8 cellular contexts compared by ENCODE assay signal in the genomic region with DNA sequence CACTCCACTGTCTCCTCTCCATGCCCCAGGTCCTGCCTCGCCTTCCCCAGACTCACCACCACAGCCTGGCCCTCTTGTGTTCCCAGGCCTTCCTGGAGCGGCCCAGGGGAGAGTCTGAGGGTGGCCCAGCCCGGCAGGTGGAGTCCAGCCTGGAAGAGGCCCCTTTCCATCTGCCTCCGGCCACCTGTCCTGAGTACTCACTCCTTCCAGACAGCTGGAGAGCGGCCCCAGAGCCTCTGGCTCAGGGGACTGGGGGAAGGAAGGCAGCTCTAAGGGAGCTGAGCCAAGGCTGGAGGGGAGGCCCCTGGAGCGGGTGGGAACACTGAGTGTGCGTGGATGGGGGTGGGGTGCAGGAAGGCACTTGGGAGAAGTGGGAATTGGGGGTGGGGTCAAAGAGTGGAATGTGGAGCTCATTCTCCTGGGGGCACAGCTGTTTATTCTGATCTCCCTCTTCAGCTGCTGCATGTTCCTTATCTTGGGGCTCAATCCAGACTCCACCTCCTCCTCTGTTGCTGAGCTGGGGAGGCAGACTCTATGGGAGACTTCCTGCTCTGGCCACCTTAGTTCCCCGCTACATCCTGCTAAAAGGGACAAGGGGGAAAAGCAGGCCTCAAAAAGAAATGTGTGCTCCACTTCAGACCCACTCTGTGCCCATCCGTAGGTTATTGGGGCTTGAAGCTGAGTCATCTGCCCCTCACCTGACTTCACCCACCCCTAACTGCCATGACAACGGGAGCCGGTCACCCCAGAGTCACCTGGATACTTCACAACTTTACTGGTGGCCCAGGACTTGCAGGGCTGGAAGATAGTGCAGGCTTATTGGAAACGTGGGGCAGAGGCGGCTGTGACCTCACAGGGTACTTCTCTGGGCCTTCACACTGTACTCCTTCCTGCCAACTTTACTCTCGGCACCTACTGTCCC. TPM values are rescaled to one million over a fixed set of nuclear protein-coding genes. Genes with fewer than 3 reads are reported as not detected.
DNase-seq lines count a peak whose midpoint lies in the region; ATAC-seq, FAIRE-seq and TF ChIP-seq lines count a peak whose summit lies in the region.

No MANE protein-coding gene starts in this region.

- intact Hi-C loops in right cardiac atrium (cut with DNase I) = no loop called here
- intact Hi-C loops in prostate gland (cut with DNase I) = no loop called here
- intact Hi-C loops in esophagus squamous epithelium (cut with DNase I) = no loop called here
- intact Hi-C loops in kidney (cut with DNase I) = no loop called here

- H3K9me3 ChIP-seq in HUES64 (ENCODE audit: insufficient read depth, low read depth, low read length) (no peaks in the 10 kb centered on the region), right cardiac atrium (ENCODE audit: control insufficient read depth, low read length) (no peaks in the 10 kb centered on the region), prostate gland (no peaks in the 10 kb centered on the region), esophagus squamous epithelium (no peaks in the 10 kb centered on the region), kidney (ENCODE audit: control insufficient read depth in 1 of 2, low read length in 2 of 2) (no peaks in the 10 kb centered on the region)

- peak; percentile 58 to 67 for ATAC-seq in right cardiac atrium
- ATAC-seq in GM18498 (IDR thresholded peaks at IDR 0.05; ENCODE audit: unreplicated experiment) = no peak

- H3K9ac ChIP-seq in HUES64 (ENCODE audit: low read depth, low read length) (peak overlapping the region; percentile 25; the same call in 1 of the 2 replicates), kidney (ENCODE audit: low read length in 2 of 2) (no peak overlapping the region)

- TF ChIP-seq CTCF in prostate gland (IDR thresholded peaks at IDR 0.05) = no peak
- TF ChIP-seq CTCF in esophagus squamous epithelium (IDR thresholded peaks at IDR 0.05) = no peak
- no peak for TF ChIP-seq CTCF in kidney (IDR thresholded peaks at IDR 0.05; ENCODE audit: borderline replicate concordance, extremely low read depth, insufficient read depth)

- 79% methylated on average over 13 of the region's 14 CpGs for WGBS in HUES64
- WGBS in right cardiac atrium = 42% methylated on average over 14 of the region's 14 CpGs
- 51% methylated on average over 14 of the region's 14 CpGs for WGBS in prostate gland
- WGBS in esophagus squamous epithelium, 2 donors = 42 to 64% methylated on average over 8 to 9 of the region's 14 CpGs

- H3K4me1 ChIP-seq in HUES64 (ENCODE audit: insufficient read depth, low read length) (peaks cover 8% of the 10 kb centered on the region; the same call in 1 of the 2 replicates), right cardiac atrium (ENCODE audit: control insufficient read depth, insufficient read depth, low read length) (peaks cover 14% of the 10 kb centered on the region), prostate gland (replicated peaks) (no peaks in the 10 kb centered on the region), esophagus squamous epithelium (peaks cover 9 to 38% (median 9%) of the 10 kb centered on the region in 3 donors), kidney (ENCODE audit: control insufficient read depth in 1 of 2, insufficient read depth in 1 of 2, low read depth in 1 of 2, low read length in 2 of 2) (peaks cover 0 to 8% of the 10 kb centered on the region in 2 donors)

- H3K36me3 ChIP-seq in HUES64 (ENCODE audit: insufficient read depth, low read length) (no peaks in the 10 kb centered on the region), prostate gland (no peaks in the 10 kb centered on the region), esophagus squamous epithelium (peaks cover 0 to 51% (median 7%) of the 10 kb centered on the region in 3 donors), kidney (ENCODE audit: control insufficient read depth in 1 of 2, insufficient read depth in 2 of 2, low read length in 2 of 2) (no peaks in the 10 kb centered on the region)

- peak; percentile 67 to 76 for DNase-seq in activated CD4-positive, alpha-beta T cell treated with anti-CD3 and anti-CD28 coated beads, Interleukin-2, amount 50 U/mL, for 48 hours
- DNase-seq in right cardiac atrium (peak in 2 of 3 donors; percentile 75 to 76), prostate gland (ENCODE audit: low spot score) (no peak), esophagus squamous epithelium (lab: John Stamatoyannopoulos, UW) (no peak), kidney (no peak)
- DNase-seq in stimulated activated CD4-positive, alpha-beta T cell treated with anti-CD3 and anti-CD28 coated beads, Interleukin-4, amount 100 ng/mL, for 1 hour = peak; percentile 50

- H3K27me3 ChIP-seq in HUES64 (ENCODE audit: insufficient read depth, low read length) = no peaks in the 10 kb centered on the region
- no peaks in the 10 kb centered on the region for H3K27me3 ChIP-seq in right cardiac atrium (ENCODE audit: control insufficient read depth, insufficient read depth)
- H3K27me3 ChIP-seq in prostate gland (replicated peaks; ENCODE audit: insufficient read depth) = no peaks in the 10 kb centered on the region
- H3K27me3 ChIP-seq in esophagus squamous epithelium = no peaks in the 10 kb centered on the region

- FAIRE-seq in kidney (lab: Jason Lieb, UNC) = no peak

- H3K4me3 ChIP-seq in HUES64 (ENCODE audit: low read length) = no peak overlapping the region
- no peak overlapping the region for H3K4me3 ChIP-seq in right cardiac atrium (ENCODE audit: low read length)
- no peak overlapping the region for H3K4me3 ChIP-seq in prostate gland
- no peak overlapping the region for H3K4me3 ChIP-seq in esophagus squamous epithelium
- H3K4me3 ChIP-seq in kidney (ENCODE audit: low read length in 2 of 2) = no peak overlapping the region

- H3K27ac ChIP-seq in HUES64 (ENCODE audit: low read depth, low read length) (peak overlapping the region; percentile 21; the same call in 1 of the 2 replicates), right cardiac atrium (ENCODE audit: low read length) (peak overlapping the region; percentile 19), prostate gland (no peak overlapping the region), esophagus squamous epithelium (no peak overlapping the region), kidney (ENCODE audit: low read depth in 2 of 2, low read length in 2 of 2) (no peak overlapping the region)

- TF ChIP-seq POLR2A in prostate gland (IDR thresholded peaks at IDR 0.05) = no peak
- no peak for TF ChIP-seq POLR2A in esophagus squamous epithelium (IDR thresholded peaks at IDR 0.05)

RNA-seq across cellular contexts. Expression of gene TAF8, which starts 19.5 kb away (rescaled TPM):
- 17.3 TPM for polyA plus RNA-seq in HUES64 (2013, experiment 1 of 2)
- polyA plus RNA-seq in HUES64 (2013, experiment 2 of 2) = 19.0 TPM
- 10 to 100 TPM; 21.6 to 29.6 (median 26.9) TPM for total RNA-seq in right cardiac atrium
- polyA plus RNA-seq in right cardiac atrium = 21.8 TPM
- 10 to 100 TPM; 35.4 to 42.5 TPM for total RNA-seq in prostate gland
- total RNA-seq in esophagus squamous epithelium = 10 to 100 TPM in 3 of 4 donors, 1 to 10 TPM in 1; 6.0 to 33.2 (median 10.8) TPM
- 32.0 TPM for total RNA-seq in kidney
- polyA plus RNA-seq in kidney (ENCODE audit: insufficient read depth, low read depth, low replicate concordance) = 16.3 TPM

Comparison
In these comparisons a context has a peak if more than half of its experiments do, and no peak if none do; other contexts are left out.
1. H3K27ac ChIP-seq: peak in HUES64 (single experiment) and right cardiac atrium (single experiment); none in prostate gland (0 of 2), esophagus squamous epithelium (0 of 4) and kidney (0 of 2).
2. DNase-seq: peak in activated CD4-positive, alpha-beta T cell treated with anti-CD3 and anti-CD28 coated beads, Interleukin-2, amount 50 U/mL, for 48 hours (2 of 2), right cardiac atrium (2 of 3) and stimulated activated CD4-positive, alpha-beta T cell treated with anti-CD3 and anti-CD28 coated beads, Interleukin-4, amount 100 ng/mL, for 1 hour (single experiment); none in prostate gland (single experiment), esophagus squamous epithelium (single experiment) and kidney (single experiment).